Comparison of ENCODE assay signal across 8 cellular contexts in genomic region chr4:183397741-183398297, GRCh38. TPM values are rescaled to one million over a fixed set of nuclear protein-coding genes. Genes with fewer than 3 reads are reported as not detected.
DNase-seq lines count a peak whose midpoint lies in the region; ATAC-seq and TF ChIP-seq lines count a peak whose summit lies in the region.

No MANE protein-coding gene starts in this region.

- ATAC-seq in activated naive CD8-positive, alpha-beta T cell treated with anti-CD3 and anti-CD28 coated beads, Interleukin-2, amount 10 ng/mL, durations not matched to agents 7 days and 5 days (ENCODE audit: low read depth) = no peak
- ATAC-seq in lower lobe of right lung (no peak), GM19452 (IDR thresholded peaks at IDR 0.05; ENCODE audit: unreplicated experiment) (no peak)

- H3K9me3 ChIP-seq in lower lobe of right lung (no peaks in the 10 kb centered on the region), tibial artery (no peaks in the 10 kb centered on the region)

- H3K36me3 ChIP-seq in lower lobe of right lung = no peaks in the 10 kb centered on the region
- no peaks in the 10 kb centered on the region for H3K36me3 ChIP-seq in tibial artery

- peaks cover 30% of the 10 kb centered on the region for H3K4me1 Mint-ChIP-seq in activated T-cell treated with anti-CD3 and anti-CD28 coated beads, Interleukin-2, amount 50 U/mL, for 24 hours (ENCODE audit: low read depth)
- peaks cover 30% of the 10 kb centered on the region for H3K4me1 Mint-ChIP-seq in activated naive CD8-positive, alpha-beta T cell treated with anti-CD3 and anti-CD28 coated beads, Interleukin-2, amount 10 ng/mL, durations not matched to agents 7 days and 5 days

- no peaks in the 10 kb centered on the region for H3K27me3 ChIP-seq in lower lobe of right lung (ENCODE audit: low read depth)
- peaks cover 0 to 5% of the 10 kb centered on the region in 2 donors for H3K27me3 ChIP-seq in tibial artery

- no peak for DNase-seq in activated T-cell treated with anti-CD3 and anti-CD28 coated beads, Interleukin-2, amount 50 U/mL, for 24 hours
- no peak for DNase-seq in activated T-cell treated with anti-CD3 and anti-CD28 coated beads, Interleukin-2, amount 50 U/mL, for 1 hour
- no peak for DNase-seq in activated naive CD8-positive, alpha-beta T cell treated with anti-CD3 and anti-CD28 coated beads, Interleukin-2, amount 10 ng/mL, durations not matched to agents 7 days and 5 days
- DNase-seq in lower lobe of right lung (no peak), tibial artery (no peak), OCI-M1 (lab: John Stamatoyannopoulos, UW) (no peak), NCI-H226 (no peak)

- peak overlapping the region; percentile 72 for H3K4me3 Mint-ChIP-seq in activated T-cell treated with anti-CD3 and anti-CD28 coated beads, Interleukin-2, amount 50 U/mL, for 24 hours
- H3K4me3 Mint-ChIP-seq in activated naive CD8-positive, alpha-beta T cell treated with anti-CD3 and anti-CD28 coated beads, Interleukin-2, amount 10 ng/mL, durations not matched to agents 7 days and 5 days = peak overlapping the region; percentile 88

- H3K27ac Mint-ChIP-seq in activated T-cell treated with anti-CD3 and anti-CD28 coated beads, Interleukin-2, amount 50 U/mL, for 24 hours = peak overlapping the region; percentile 74
- H3K27ac Mint-ChIP-seq in activated naive CD8-positive, alpha-beta T cell treated with anti-CD3 and anti-CD28 coated beads, Interleukin-2, amount 10 ng/mL, durations not matched to agents 7 days and 5 days = peak overlapping the region; percentile 71

- peak overlapping the region; percentile 62 for H3K4me3 ChIP-seq in lower lobe of right lung
- peak overlapping the region; percentile 50 to 58 for H3K4me3 ChIP-seq in tibial artery

- H3K27me3 Mint-ChIP-seq in activated T-cell treated with anti-CD3 and anti-CD28 coated beads, Interleukin-2, amount 50 U/mL, for 24 hours = peaks cover 14% of the 10 kb centered on the region
- peaks cover 9% of the 10 kb centered on the region for H3K27me3 Mint-ChIP-seq in activated naive CD8-positive, alpha-beta T cell treated with anti-CD3 and anti-CD28 coated beads, Interleukin-2, amount 10 ng/mL, durations not matched to agents 7 days and 5 days

- H3K27ac ChIP-seq in lower lobe of right lung = peak overlapping the region; percentile 54
- H3K27ac ChIP-seq in tibial artery = peak overlapping the region in 1 of 2 donors; percentile 40

- TF ChIP-seq CTCF in lower lobe of right lung (IDR thresholded peaks at IDR 0.05) (no peak), tibial artery (IDR thresholded peaks at IDR 0.05) (no peak)

- no peaks in the 10 kb centered on the region for H3K9me3 Mint-ChIP-seq in activated T-cell treated with anti-CD3 and anti-CD28 coated beads, Interleukin-2, amount 50 U/mL, for 24 hours
- H3K9me3 Mint-ChIP-seq in activated naive CD8-positive, alpha-beta T cell treated with anti-CD3 and anti-CD28 coated beads, Interleukin-2, amount 10 ng/mL, durations not matched to agents 7 days and 5 days = no peaks in the 10 kb centered on the region

- H3K36me3 Mint-ChIP-seq in activated T-cell treated with anti-CD3 and anti-CD28 coated beads, Interleukin-2, amount 50 U/mL, for 24 hours (ENCODE audit: low read depth) = no peaks in the 10 kb centered on the region
- H3K36me3 Mint-ChIP-seq in activated naive CD8-positive, alpha-beta T cell treated with anti-CD3 and anti-CD28 coated beads, Interleukin-2, amount 10 ng/mL, durations not matched to agents 7 days and 5 days = no peaks in the 10 kb centered on the region

- H3K4me1 ChIP-seq in lower lobe of right lung (peaks cover 13% of the 10 kb centered on the region), tibial artery (peaks cover 0 to 13% (median 9%) of the 10 kb centered on the region in 4 donors)

- POLR2A ChIA-PET in activated naive CD8-positive, alpha-beta T cell treated with anti-CD3 and anti-CD28 coated beads, Interleukin-2, amount 10 ng/mL, durations not matched to agents 7 days and 5 days (lab: Charles Lee) = interaction anchor here (1.0 to 1.5 kb wide), 2 partner anchors 8 to 9 kb away, joined by 3 to 7 read pairs; no protein-coding TSS in a partner anchor

- intact Hi-C loops in lower lobe of right lung (cut with DNase I) (no loop called here), tibial artery (cut with DNase I; ENCODE audit: low total_unique reads) (no loop called here)

RNA-seq across cellular contexts. Expression of gene CDKN2AIP, which starts 46.6 kb away (rescaled TPM):
- 10 to 100 TPM; 38.8 to 39.8 TPM for total RNA-seq in activated naive CD8-positive, alpha-beta T cell treated with anti-CD3 and anti-CD28 coated beads, Interleukin-2, amount 10 ng/mL, durations not matched to agents 7 days and 5 days
- 15.4 TPM for total RNA-seq in lower lobe of right lung
